Comparison of ENCODE assay signal across 17 cellular contexts in genomic region chr18:48186861-48187260, GRCh38.
A peak's percentile ranks its signal among the peaks of the same experiment; 100 is the strongest.
DNase-seq lines count a peak whose midpoint lies in the region; ATAC-seq and TF ChIP-seq lines count a peak whose summit lies in the region.
"Had no signal": no experiment of that assay in that cellular context is flagged by ENCODE, and none has a peak within 500 bp of the region (broad histone marks: within the 10 kb centered on the region; RNA-seq: fewer than 3 reads in every experiment).

No MANE protein-coding gene starts in this region.

- no peaks in the 10 kb centered on the region for H3K9me3 ChIP-seq in WERI-Rb-1 (ENCODE audit: severe bottlenecking)
- H3K9me3 ChIP-seq: HAP-1 had no signal

- peak; percentile 18 for DNase-seq in activated CD8-positive, alpha-beta memory T cell treated with anti-CD3 and anti-CD28 coated beads, Interleukin-2, amount 10 ng/mL, durations not matched to agents 7 days and 5 days
- DNase-seq in activated CD8-positive, alpha-beta memory T cell treated with anti-CD3 and anti-CD28 coated beads for 24 hours: no peak
- DNase-seq in WERI-Rb-1 (peak; percentile 60), left kidney (ENCODE audit: low read depth, low spot score) (peak; percentile 52), retina (peak; percentile 73), NCI-H446 treated with DMSO at 0.1 percent for 48 hours (lab: John Stamatoyannopoulos, UW) (no peak), HPDE6-E6E7 (ENCODE audit: extremely low spot score) (no peak)
- DNase-seq: Calu3; CD4-positive, alpha-beta memory T cell; MV-4-11; NCI-H1930; NCI-H524 treated with DMSO at 0.1 percent for 48 hours; Right ventricle myocardium superior had no signal

- CTCF ChIA-PET in activated CD8-positive, alpha-beta memory T cell treated with anti-CD3 and anti-CD28 coated beads, Interleukin-2, amount 10 ng/mL, durations not matched to agents 7 days and 5 days (lab: Charles Lee): no interaction called here

- H3K27ac ChIP-seq in WERI-Rb-1: no peak overlapping the region
- H3K27ac ChIP-seq: HL-60 had no signal

- TF ChIP-seq CTCF in WERI-Rb-1 (IDR thresholded peaks at IDR 0.05; ENCODE audit: low read depth, low read length): no peak

- TF ChIP-seq POLR2A in GM18505 (IDR thresholded peaks at IDR 0.05; ENCODE audit: borderline replicate concordance, extremely low read depth, insufficient read depth, insufficient read length): no peak

- no peaks in the 10 kb centered on the region for H3K27me3 ChIP-seq in WERI-Rb-1 (ENCODE audit: insufficient read depth, low read depth, severe bottlenecking)

- no peak overlapping the region for H3K27ac Mint-ChIP-seq in activated CD8-positive, alpha-beta memory T cell treated with anti-CD3 and anti-CD28 coated beads, Interleukin-2, amount 10 ng/mL, durations not matched to agents 7 days and 5 days
- H3K27ac Mint-ChIP-seq: CD4-positive, alpha-beta memory T cell had no signal

- H3K36me3 Mint-ChIP-seq in activated CD8-positive, alpha-beta memory T cell treated with anti-CD3 and anti-CD28 coated beads, Interleukin-2, amount 10 ng/mL, durations not matched to agents 7 days and 5 days: no peaks in the 10 kb centered on the region
- H3K36me3 Mint-ChIP-seq: CD4-positive, alpha-beta memory T cell had no signal

- H3K4me3 ChIP-seq in WERI-Rb-1 (ENCODE audit: low read depth, low read length): no peak overlapping the region
- H3K4me3 ChIP-seq: HAP-1 had no signal

- ATAC-seq in activated CD8-positive, alpha-beta memory T cell treated with anti-CD3 and anti-CD28 coated beads, Interleukin-2, amount 10 ng/mL, durations not matched to agents 7 days and 5 days: no peak
- no peak for ATAC-seq in GM18505 (IDR thresholded peaks at IDR 0.05; ENCODE audit: unreplicated experiment)
- ATAC-seq: Panc1 had no signal

- no peaks in the 10 kb centered on the region for H3K9me3 Mint-ChIP-seq in activated CD8-positive, alpha-beta memory T cell treated with anti-CD3 and anti-CD28 coated beads, Interleukin-2, amount 10 ng/mL, durations not matched to agents 7 days and 5 days (ENCODE audit: low read depth)
- H3K9me3 Mint-ChIP-seq: CD4-positive, alpha-beta memory T cell had no signal

- H3K4me1 Mint-ChIP-seq in activated CD8-positive, alpha-beta memory T cell treated with anti-CD3 and anti-CD28 coated beads, Interleukin-2, amount 10 ng/mL, durations not matched to agents 7 days and 5 days: no peaks in the 10 kb centered on the region
- H3K4me1 Mint-ChIP-seq: CD4-positive, alpha-beta memory T cell had no signal

- H3K27me3 Mint-ChIP-seq in activated CD8-positive, alpha-beta memory T cell treated with anti-CD3 and anti-CD28 coated beads, Interleukin-2, amount 10 ng/mL, durations not matched to agents 7 days and 5 days: peaks cover 31% of the 10 kb centered on the region

- no peak overlapping the region for H3K4me3 Mint-ChIP-seq in activated CD8-positive, alpha-beta memory T cell treated with anti-CD3 and anti-CD28 coated beads, Interleukin-2, amount 10 ng/mL, durations not matched to agents 7 days and 5 days
- H3K4me3 Mint-ChIP-seq: CD4-positive, alpha-beta memory T cell had no signal

- no peaks in the 10 kb centered on the region for H3K36me3 ChIP-seq in WERI-Rb-1
- H3K36me3 ChIP-seq: HAP-1 had no signal

Comparison
In these comparisons a context has a peak if more than half of its experiments do, and no peak if none do; other contexts are left out.
1. DNase-seq: peak in activated CD8-positive, alpha-beta memory T cell treated with anti-CD3 and anti-CD28 coated beads, Interleukin-2, amount 10 ng/mL, durations not matched to agents 7 days and 5 days (single experiment), WERI-Rb-1 (single experiment), left kidney (single experiment) and retina (single experiment); none in activated CD8-positive, alpha-beta memory T cell treated with anti-CD3 and anti-CD28 coated beads for 24 hours (single experiment), NCI-H446 treated with DMSO at 0.1 percent for 48 hours (single experiment) and HPDE6-E6E7 (single experiment).